Comparison of ENCODE assay signal across 1 cellular context in the genomic region with DNA sequence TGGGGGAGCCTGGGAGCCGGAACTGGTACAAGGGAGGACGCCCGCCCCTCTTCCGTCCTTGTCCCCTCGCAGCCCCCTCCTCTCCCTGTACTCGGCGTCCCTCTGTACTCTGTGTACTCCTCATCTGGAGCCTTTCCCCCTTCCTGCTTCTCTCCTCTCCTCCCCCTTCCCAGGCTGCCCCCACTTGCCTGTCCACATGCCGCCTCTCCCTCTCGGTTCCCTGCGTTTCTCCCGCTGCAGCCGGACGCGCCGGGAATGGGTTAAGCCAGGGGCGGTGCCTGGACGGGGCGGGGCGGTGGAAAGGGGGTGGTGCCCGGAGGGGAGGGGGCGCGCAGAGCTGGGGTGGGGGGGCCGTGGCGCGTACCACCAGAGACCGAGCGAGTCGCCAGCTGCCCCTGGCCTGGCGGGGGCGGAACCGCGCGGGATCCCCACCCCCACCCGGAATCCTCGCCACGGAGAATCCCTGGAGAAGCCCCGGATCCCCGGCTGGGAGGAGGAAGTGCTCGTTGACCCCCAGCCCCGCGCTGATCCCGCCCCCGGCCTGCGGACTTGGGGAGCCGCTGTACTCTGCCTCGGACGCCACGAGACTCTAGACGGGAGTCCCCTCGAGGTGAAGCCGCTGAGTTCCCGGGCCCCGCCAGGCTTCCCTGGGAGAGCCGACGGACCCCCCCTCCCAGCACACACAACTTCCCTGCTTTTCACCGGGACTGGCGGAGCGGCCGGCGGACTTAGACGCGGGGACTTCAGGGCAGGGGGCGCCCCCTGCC.
TF ChIP-seq lines count a peak whose summit lies in the region.

No MANE protein-coding gene starts in this region.

TF ChIP-seq in HepG2, 621 proteins besides CTCF, POLR2A, EP300 and RAD21 (continued from another document and continues in another):
- TF ChIP-seq, protein P1, sequence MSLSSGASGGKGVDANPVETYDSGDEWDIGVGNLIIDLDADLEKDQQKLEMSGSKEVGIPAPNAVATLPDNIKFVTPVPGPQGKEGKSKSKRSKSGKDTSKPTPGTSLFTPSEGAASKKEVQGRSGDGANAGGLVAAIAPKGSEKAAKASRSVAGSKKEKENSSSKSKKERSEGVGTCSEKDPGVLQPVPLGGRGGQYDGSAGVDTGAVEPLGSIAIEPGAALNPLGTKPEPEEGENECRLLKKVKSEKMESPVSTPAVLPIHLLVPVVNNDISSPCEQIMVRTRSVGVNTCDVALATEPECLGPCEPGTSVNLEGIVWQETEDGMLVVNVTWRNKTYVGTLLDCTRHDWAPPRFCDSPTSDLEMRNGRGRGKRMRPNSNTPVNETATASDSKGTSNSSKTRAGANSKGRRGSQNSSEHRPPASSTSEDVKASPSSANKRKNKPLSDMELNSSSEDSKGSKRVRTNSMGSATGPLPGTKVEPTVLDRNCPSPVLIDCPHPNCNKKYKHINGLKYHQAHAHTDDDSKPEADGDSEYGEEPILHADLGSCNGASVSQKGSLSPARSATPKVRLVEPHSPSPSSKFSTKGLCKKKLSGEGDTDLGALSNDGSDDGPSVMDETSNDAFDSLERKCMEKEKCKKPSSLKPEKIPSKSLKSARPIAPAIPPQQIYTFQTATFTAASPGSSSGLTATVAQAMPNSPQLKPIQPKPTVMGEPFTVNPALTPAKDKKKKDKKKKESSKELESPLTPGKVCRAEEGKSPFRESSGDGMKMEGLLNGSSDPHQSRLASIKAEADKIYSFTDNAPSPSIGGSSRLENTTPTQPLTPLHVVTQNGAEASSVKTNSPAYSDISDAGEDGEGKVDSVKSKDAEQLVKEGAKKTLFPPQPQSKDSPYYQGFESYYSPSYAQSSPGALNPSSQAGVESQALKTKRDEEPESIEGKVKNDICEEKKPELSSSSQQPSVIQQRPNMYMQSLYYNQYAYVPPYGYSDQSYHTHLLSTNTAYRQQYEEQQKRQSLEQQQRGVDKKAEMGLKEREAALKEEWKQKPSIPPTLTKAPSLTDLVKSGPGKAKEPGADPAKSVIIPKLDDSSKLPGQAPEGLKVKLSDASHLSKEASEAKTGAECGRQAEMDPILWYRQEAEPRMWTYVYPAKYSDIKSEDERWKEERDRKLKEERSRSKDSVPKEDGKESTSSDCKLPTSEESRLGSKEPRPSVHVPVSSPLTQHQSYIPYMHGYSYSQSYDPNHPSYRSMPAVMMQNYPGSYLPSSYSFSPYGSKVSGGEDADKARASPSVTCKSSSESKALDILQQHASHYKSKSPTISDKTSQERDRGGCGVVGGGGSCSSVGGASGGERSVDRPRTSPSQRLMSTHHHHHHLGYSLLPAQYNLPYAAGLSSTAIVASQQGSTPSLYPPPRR (CRISPR knock-in tag; IDR thresholded peaks at IDR 0.05; ENCODE audit: borderline replicate concordance): no peak; the same call in 1 of the 2 replicates
- TF ChIP-seq, protein P2, sequence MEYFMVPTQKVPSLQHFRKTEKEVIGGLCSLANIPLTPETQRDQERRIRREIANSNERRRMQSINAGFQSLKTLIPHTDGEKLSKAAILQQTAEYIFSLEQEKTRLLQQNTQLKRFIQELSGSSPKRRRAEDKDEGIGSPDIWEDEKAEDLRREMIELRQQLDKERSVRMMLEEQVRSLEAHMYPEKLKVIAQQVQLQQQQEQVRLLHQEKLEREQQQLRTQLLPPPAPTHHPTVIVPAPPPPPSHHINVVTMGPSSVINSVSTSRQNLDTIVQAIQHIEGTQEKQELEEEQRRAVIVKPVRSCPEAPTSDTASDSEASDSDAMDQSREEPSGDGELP (IDR thresholded peaks at IDR 0.05; ENCODE audit: borderline replicate concordance, low read depth): peak; percentile 20; the same call in 1 of the 2 replicates
- TF ChIP-seq GFI1 (CRISPR knock-in tag; IDR thresholded peaks at IDR 0.05; ENCODE audit: borderline replicate concordance) (peak; percentile 45; the same call in 1 of the 2 replicates), RBM39 (IDR thresholded peaks at IDR 0.05; ENCODE audit: low read depth, low read length, poor library complexity, severe bottlenecking) (peak; percentile 12), HMGA1 (CRISPR knock-in tag; conservative IDR thresholded peaks at IDR 0.05) (no peak), ZNF780A (CRISPR knock-in tag; IDR thresholded peaks at IDR 0.05) (no peak), NR3C1 (CRISPR knock-in tag; IDR thresholded peaks at IDR 0.05) (no peak), ZNF136 (CRISPR knock-in tag; IDR thresholded peaks at IDR 0.05; ENCODE audit: low read depth) (no peak), ZNF564 (CRISPR knock-in tag; IDR thresholded peaks at IDR 0.05) (0 out of 2 replicates have a peak, but pooled peaks have one; percentile 43), MEF2D (CRISPR knock-in tag; IDR thresholded peaks at IDR 0.05) (0 out of 2 replicates have a peak, but pooled peaks have one; percentile 7), ZNF768 (CRISPR knock-in tag; IDR thresholded peaks at IDR 0.05) (peak; percentile 36; the same call in 1 of the 2 replicates), NR2F6 (IDR thresholded peaks at IDR 0.05) (no peak), NR2F6 (CRISPR knock-in tag; IDR thresholded peaks at IDR 0.05) (no peak; the same call in 1 of the 2 replicates), KDM5A (IDR thresholded peaks at IDR 0.05; ENCODE audit: borderline replicate concordance, low read length) (peak; percentile 26; the same call in 1 of the 2 replicates), NONO (IDR thresholded peaks at IDR 0.05) (no peak), NONO (CRISPR knock-in tag; conservative IDR thresholded peaks at IDR 0.05) (peak; percentile 84), HNF4A (CRISPR knock-in tag; IDR thresholded peaks at IDR 0.05) (0 out of 2 replicates have a peak, but pooled peaks have one; percentile 27), ESRRA (CRISPR knock-in tag; IDR thresholded peaks at IDR 0.05; ENCODE audit: low read depth) (0 out of 2 replicates have a peak, but pooled peaks have one; percentile 3), ZNF703 (CRISPR knock-in tag; IDR thresholded peaks at IDR 0.05; ENCODE audit: borderline replicate concordance) (no peak), SP4 (CRISPR knock-in tag; IDR thresholded peaks at IDR 0.05) (peak; percentile 21; the same call in 1 of the 2 replicates), ZMYM3 (CRISPR knock-in tag; IDR thresholded peaks at IDR 0.05) (peak; percentile 60; the same call in 1 of the 2 replicates), ZNF562 (CRISPR knock-in tag; IDR thresholded peaks at IDR 0.05; ENCODE audit: borderline replicate concordance) (no peak), ZNF329 (CRISPR knock-in tag; IDR thresholded peaks at IDR 0.05; ENCODE audit: low read depth) (0 out of 2 replicates have a peak, but pooled peaks have one; percentile 49), ZMAT3 (CRISPR knock-in tag; conservative IDR thresholded peaks at IDR 0.05) (no peak; the same call in 1 of the 2 replicates), ZNF777 (CRISPR knock-in tag; IDR thresholded peaks at IDR 0.05) (peak; percentile 95), ZNF782 (CRISPR knock-in tag; IDR thresholded peaks at IDR 0.05; ENCODE audit: borderline replicate concordance) (no peak), POLR2G (IDR thresholded peaks at IDR 0.05; ENCODE audit: low read depth, low read length) (0 out of 2 replicates have a peak, but pooled peaks have one; percentile 28), RXRA (CRISPR knock-in tag; IDR thresholded peaks at IDR 0.05) (no peak; the same call in 1 of the 2 replicates), YEATS4 (CRISPR knock-in tag; IDR thresholded peaks at IDR 0.05; ENCODE audit: borderline replicate concordance) (no peak), ZNF605 (CRISPR knock-in tag; IDR thresholded peaks at IDR 0.05) (peak; percentile 51; the same call in 1 of the 2 replicates), TBX2 (CRISPR knock-in tag; IDR thresholded peaks at IDR 0.05; ENCODE audit: borderline replicate concordance) (peak; percentile 54; the same call in 1 of the 2 replicates), IKZF1 (IDR thresholded peaks at IDR 0.05) (no peak), IRF2 (CRISPR knock-in tag; IDR thresholded peaks at IDR 0.05) (no peak), NFRKB (IDR thresholded peaks at IDR 0.05) (no peak), SATB2 (CRISPR knock-in tag; IDR thresholded peaks at IDR 0.05) (no peak)
- TF ChIP-seq, protein P3, sequence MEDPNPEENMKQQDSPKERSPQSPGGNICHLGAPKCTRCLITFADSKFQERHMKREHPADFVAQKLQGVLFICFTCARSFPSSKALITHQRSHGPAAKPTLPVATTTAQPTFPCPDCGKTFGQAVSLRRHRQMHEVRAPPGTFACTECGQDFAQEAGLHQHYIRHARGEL (CRISPR knock-in tag; IDR thresholded peaks at IDR 0.05): no peak
- TF ChIP-seq, protein P4, sequence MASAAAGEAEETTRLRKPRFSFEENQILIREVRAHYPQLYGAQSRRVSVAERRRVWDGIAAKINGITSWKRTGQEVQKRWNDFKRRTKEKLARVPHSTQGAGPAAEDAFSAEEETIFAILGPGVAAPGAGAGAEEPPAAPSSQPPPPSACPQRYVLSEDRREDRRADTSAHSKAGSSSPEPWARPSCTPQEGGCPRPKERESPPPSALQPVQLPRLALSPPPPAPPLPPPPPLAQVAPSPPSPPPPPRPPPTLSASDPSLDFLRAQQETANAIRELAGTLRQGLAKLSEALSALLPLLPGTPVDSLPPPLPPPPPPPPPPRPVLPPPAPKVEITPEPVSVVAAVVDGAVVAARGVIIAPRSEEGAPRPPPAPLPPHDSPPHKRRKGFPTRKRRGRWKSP (CRISPR knock-in tag; IDR thresholded peaks at IDR 0.05): no peak
- TF ChIP-seq, protein P5, sequence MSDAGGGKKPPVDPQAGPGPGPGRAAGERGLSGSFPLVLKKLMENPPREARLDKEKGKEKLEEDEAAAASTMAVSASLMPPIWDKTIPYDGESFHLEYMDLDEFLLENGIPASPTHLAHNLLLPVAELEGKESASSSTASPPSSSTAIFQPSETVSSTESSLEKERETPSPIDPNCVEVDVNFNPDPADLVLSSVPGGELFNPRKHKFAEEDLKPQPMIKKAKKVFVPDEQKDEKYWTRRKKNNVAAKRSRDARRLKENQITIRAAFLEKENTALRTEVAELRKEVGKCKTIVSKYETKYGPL (CRISPR knock-in tag; IDR thresholded peaks at IDR 0.05): no peak
- TF ChIP-seq, protein P6, sequence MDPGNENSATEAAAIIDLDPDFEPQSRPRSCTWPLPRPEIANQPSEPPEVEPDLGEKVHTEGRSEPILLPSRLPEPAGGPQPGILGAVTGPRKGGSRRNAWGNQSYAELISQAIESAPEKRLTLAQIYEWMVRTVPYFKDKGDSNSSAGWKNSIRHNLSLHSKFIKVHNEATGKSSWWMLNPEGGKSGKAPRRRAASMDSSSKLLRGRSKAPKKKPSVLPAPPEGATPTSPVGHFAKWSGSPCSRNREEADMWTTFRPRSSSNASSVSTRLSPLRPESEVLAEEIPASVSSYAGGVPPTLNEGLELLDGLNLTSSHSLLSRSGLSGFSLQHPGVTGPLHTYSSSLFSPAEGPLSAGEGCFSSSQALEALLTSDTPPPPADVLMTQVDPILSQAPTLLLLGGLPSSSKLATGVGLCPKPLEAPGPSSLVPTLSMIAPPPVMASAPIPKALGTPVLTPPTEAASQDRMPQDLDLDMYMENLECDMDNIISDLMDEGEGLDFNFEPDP (CRISPR knock-in tag; conservative IDR thresholded peaks at IDR 0.05): no peak
- TF ChIP-seq, protein P7, sequence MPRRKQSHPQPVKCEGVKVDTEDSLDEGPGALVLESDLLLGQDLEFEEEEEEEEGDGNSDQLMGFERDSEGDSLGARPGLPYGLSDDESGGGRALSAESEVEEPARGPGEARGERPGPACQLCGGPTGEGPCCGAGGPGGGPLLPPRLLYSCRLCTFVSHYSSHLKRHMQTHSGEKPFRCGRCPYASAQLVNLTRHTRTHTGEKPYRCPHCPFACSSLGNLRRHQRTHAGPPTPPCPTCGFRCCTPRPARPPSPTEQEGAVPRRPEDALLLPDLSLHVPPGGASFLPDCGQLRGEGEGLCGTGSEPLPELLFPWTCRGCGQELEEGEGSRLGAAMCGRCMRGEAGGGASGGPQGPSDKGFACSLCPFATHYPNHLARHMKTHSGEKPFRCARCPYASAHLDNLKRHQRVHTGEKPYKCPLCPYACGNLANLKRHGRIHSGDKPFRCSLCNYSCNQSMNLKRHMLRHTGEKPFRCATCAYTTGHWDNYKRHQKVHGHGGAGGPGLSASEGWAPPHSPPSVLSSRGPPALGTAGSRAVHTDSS (CRISPR knock-in tag; conservative IDR thresholded peaks at IDR 0.05): no peak
- TF ChIP-seq, protein P8, sequence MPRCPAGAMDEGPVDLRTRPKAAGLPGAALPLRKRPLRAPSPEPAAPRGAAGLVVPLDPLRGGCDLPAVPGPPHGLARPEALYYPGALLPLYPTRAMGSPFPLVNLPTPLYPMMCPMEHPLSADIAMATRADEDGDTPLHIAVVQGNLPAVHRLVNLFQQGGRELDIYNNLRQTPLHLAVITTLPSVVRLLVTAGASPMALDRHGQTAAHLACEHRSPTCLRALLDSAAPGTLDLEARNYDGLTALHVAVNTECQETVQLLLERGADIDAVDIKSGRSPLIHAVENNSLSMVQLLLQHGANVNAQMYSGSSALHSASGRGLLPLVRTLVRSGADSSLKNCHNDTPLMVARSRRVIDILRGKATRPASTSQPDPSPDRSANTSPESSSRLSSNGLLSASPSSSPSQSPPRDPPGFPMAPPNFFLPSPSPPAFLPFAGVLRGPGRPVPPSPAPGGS (CRISPR knock-in tag; IDR thresholded peaks at IDR 0.05): no peak
- TF ChIP-seq, protein P9, sequence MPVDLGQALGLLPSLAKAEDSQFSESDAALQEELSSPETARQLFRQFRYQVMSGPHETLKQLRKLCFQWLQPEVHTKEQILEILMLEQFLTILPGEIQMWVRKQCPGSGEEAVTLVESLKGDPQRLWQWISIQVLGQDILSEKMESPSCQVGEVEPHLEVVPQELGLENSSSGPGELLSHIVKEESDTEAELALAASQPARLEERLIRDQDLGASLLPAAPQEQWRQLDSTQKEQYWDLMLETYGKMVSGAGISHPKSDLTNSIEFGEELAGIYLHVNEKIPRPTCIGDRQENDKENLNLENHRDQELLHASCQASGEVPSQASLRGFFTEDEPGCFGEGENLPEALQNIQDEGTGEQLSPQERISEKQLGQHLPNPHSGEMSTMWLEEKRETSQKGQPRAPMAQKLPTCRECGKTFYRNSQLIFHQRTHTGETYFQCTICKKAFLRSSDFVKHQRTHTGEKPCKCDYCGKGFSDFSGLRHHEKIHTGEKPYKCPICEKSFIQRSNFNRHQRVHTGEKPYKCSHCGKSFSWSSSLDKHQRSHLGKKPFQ (CRISPR knock-in tag; IDR thresholded peaks at IDR 0.05; ENCODE audit: insufficient replicate concordance): no peak
- TF ChIP-seq, protein P10, sequence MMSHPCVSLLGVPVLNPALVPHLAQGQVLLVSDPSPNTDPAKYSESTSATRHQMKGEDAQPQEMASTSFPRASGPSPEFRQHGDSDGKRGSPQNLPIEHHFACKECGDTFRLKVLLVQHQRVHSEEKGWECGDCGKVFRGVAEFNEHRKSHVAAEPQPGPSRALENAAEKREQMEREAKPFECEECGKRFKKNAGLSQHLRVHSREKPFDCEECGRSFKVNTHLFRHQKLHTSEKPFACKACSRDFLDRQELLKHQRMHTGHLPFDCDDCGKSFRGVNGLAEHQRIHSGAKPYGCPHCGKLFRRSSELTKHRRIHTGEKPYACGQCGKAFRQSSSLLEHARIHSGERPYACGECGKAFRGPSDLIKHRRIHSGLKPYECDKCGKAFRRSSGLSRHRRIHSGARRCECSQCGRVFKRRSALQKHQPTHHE (CRISPR knock-in tag; IDR thresholded peaks at IDR 0.05; ENCODE audit: borderline replicate concordance): no peak
- TF ChIP-seq, protein P11, sequence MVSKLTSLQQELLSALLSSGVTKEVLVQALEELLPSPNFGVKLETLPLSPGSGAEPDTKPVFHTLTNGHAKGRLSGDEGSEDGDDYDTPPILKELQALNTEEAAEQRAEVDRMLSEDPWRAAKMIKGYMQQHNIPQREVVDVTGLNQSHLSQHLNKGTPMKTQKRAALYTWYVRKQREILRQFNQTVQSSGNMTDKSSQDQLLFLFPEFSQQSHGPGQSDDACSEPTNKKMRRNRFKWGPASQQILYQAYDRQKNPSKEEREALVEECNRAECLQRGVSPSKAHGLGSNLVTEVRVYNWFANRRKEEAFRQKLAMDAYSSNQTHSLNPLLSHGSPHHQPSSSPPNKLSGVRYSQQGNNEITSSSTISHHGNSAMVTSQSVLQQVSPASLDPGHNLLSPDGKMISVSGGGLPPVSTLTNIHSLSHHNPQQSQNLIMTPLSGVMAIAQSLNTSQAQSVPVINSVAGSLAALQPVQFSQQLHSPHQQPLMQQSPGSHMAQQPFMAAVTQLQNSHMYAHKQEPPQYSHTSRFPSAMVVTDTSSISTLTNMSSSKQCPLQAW (CRISPR knock-in tag; IDR thresholded peaks at IDR 0.05): peak; percentile 42; the same call in 1 of the 2 replicates
